In the genomic region with DNA sequence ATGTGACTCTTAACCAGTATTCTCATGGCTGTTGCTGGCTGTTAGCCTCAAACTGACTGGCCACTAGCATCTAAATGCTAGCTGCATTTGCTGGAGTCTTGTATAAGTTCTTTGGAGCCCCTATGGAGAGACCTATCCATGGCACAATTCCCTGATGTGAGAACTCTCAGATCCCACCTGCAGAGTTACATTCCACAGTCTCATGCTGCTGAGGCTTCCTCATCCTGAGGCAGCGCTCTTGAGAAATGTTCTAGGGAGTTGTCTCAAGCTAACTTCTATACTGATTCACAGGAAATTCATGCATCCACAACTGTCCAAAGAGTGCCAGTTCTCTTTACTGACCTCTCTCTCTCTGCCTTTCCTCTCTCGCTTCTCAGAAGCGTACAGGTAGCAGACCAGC, we compare ENCODE assay signal across 1 cellular context.
TF ChIP-seq lines count a peak whose summit lies in the region.

No MANE protein-coding gene starts in this region.

TF ChIP-seq in GM23338, 12 proteins besides CTCF, POLR2A, EP300 and RAD21 (continued from another document):
- TF ChIP-seq, protein P1, sequence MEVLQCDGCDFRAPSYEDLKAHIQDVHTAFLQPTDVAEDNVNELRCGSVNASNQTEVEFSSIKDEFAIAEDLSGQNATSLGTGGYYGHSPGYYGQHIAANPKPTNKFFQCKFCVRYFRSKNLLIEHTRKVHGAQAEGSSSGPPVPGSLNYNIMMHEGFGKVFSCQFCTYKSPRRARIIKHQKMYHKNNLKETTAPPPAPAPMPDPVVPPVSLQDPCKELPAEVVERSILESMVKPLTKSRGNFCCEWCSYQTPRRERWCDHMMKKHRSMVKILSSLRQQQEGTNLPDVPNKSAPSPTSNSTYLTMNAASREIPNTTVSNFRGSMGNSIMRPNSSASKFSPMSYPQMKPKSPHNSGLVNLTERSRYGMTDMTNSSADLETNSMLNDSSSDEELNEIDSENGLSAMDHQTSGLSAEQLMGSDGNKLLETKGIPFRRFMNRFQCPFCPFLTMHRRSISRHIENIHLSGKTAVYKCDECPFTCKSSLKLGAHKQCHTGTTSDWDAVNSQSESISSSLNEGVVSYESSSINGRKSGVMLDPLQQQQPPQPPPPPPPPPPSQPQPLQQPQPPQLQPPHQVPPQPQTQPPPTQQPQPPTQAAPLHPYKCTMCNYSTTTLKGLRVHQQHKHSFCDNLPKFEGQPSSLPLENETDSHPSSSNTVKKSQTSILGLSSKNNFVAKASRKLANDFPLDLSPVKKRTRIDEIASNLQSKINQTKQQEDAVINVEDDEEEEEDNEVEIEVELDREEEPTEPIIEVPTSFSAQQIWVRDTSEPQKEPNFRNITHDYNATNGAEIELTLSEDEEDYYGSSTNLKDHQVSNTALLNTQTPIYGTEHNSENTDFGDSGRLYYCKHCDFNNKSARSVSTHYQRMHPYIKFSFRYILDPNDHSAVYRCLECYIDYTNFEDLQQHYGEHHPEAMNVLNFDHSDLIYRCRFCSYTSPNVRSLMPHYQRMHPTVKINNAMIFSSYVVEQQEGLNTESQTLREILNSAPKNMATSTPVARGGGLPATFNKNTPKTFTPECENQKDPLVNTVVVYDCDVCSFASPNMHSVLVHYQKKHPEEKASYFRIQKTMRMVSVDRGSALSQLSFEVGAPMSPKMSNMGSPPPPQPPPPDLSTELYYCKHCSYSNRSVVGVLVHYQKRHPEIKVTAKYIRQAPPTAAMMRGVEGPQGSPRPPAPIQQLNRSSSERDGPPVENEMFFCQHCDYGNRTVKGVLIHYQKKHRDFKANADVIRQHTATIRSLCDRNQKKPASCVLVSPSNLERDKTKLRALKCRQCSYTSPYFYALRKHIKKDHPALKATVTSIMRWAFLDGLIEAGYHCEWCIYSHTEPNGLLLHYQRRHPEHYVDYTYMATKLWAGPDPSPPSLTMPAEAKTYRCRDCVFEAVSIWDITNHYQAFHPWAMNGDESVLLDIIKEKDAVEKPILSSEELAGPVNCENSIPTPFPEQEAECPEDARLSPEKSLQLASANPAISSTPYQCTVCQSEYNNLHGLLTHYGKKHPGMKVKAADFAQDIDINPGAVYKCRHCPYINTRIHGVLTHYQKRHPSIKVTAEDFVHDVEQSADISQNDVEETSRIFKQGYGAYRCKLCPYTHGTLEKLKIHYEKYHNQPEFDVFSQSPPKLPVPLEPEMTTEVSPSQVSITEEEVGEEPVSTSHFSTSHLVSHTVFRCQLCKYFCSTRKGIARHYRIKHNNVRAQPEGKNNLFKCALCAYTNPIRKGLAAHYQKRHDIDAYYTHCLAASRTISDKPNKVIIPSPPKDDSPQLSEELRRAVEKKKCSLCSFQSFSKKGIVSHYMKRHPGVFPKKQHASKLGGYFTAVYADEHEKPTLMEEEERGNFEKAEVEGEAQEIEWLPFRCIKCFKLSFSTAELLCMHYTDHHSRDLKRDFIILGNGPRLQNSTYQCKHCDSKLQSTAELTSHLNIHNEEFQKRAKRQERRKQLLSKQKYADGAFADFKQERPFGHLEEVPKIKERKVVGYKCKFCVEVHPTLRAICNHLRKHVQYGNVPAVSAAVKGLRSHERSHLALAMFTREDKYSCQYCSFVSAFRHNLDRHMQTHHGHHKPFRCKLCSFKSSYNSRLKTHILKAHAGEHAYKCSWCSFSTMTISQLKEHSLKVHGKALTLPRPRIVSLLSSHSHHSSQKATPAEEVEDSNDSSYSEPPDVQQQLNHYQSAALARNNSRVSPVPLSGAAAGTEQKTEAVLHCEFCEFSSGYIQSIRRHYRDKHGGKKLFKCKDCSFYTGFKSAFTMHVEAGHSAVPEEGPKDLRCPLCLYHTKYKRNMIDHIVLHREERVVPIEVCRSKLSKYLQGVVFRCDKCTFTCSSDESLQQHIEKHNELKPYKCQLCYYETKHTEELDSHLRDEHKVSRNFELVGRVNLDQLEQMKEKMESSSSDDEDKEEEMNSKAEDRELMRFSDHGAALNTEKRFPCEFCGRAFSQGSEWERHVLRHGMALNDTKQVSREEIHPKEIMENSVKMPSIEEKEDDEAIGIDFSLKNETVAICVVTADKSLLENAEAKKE (CRISPR knock-in tag; IDR thresholded peaks at IDR 0.05) = peak; percentile 56; the same call in 1 of the 2 replicates
- TF ChIP-seq, protein P2, sequence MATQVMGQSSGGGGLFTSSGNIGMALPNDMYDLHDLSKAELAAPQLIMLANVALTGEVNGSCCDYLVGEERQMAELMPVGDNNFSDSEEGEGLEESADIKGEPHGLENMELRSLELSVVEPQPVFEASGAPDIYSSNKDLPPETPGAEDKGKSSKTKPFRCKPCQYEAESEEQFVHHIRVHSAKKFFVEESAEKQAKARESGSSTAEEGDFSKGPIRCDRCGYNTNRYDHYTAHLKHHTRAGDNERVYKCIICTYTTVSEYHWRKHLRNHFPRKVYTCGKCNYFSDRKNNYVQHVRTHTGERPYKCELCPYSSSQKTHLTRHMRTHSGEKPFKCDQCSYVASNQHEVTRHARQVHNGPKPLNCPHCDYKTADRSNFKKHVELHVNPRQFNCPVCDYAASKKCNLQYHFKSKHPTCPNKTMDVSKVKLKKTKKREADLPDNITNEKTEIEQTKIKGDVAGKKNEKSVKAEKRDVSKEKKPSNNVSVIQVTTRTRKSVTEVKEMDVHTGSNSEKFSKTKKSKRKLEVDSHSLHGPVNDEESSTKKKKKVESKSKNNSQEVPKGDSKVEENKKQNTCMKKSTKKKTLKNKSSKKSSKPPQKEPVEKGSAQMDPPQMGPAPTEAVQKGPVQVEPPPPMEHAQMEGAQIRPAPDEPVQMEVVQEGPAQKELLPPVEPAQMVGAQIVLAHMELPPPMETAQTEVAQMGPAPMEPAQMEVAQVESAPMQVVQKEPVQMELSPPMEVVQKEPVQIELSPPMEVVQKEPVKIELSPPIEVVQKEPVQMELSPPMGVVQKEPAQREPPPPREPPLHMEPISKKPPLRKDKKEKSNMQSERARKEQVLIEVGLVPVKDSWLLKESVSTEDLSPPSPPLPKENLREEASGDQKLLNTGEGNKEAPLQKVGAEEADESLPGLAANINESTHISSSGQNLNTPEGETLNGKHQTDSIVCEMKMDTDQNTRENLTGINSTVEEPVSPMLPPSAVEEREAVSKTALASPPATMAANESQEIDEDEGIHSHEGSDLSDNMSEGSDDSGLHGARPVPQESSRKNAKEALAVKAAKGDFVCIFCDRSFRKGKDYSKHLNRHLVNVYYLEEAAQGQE (IDR thresholded peaks at IDR 0.05; ENCODE audit: unreplicated experiment) = no peak
- TF ChIP-seq, protein P3, sequence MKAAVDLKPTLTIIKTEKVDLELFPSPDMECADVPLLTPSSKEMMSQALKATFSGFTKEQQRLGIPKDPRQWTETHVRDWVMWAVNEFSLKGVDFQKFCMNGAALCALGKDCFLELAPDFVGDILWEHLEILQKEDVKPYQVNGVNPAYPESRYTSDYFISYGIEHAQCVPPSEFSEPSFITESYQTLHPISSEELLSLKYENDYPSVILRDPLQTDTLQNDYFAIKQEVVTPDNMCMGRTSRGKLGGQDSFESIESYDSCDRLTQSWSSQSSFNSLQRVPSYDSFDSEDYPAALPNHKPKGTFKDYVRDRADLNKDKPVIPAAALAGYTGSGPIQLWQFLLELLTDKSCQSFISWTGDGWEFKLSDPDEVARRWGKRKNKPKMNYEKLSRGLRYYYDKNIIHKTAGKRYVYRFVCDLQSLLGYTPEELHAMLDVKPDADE (IDR thresholded peaks at IDR 0.05) = no peak
- TF ChIP-seq EZH2 (IDR thresholded peaks at IDR 0.05; ENCODE audit: low read depth, unreplicated experiment) (no peak), ZNF114 (CRISPR knock-in tag; IDR thresholded peaks at IDR 0.05) (no peak), NANOG (IDR thresholded peaks at IDR 0.05; ENCODE audit: borderline replicate concordance) (no peak), STAT1 (IDR thresholded peaks at IDR 0.05; ENCODE audit: unreplicated experiment) (no peak)
